In genomic region chr2:15875969-15876705, GRCh38 we compare ENCODE assay signal across 37 cellular contexts.
"Had no signal": no experiment of that assay in that cellular context is flagged by ENCODE, and none has a peak within 500 bp of the region (broad histone marks: within the 10 kb centered on the region; RNA-seq: fewer than 3 reads in every experiment).

No MANE protein-coding gene starts in this region.

- ATAC-seq: activated CD8-positive, alpha-beta T cell treated with anti-CD3 and anti-CD28 coated beads for 36 hours; activated naive CD4-positive, alpha-beta T cell treated with anti-CD3 and anti-CD28 coated beads, Interleukin-2, amount 50 U/mL, for 72 hours; activated T-cell treated with anti-CD3 and anti-CD28 coated beads, Interleukin-2, amount 50 U/mL, for 4 hours; activated T-cell treated with anti-CD3 and anti-CD28 coated beads, Interleukin-2, amount 50 U/mL, for 72 hours; activated T-helper 17 cell treated with anti-CD3 and anti-CD28 coated beads, Interleukin-2, amount 50 U/mL, for 72 hours; body of pancreas had no signal

- FAIRE-seq: astrocyte, TTC549 had no signal

- H3K36me3 ChIP-seq: adrenal gland, brain microvascular endothelial cell, breast epithelium had no signal

- H3K27me3 ChIP-seq: adrenal gland, body of pancreas, brain microvascular endothelial cell, breast epithelium had no signal

- H3K4me3 Mint-ChIP-seq: activated B cell treated with CpG ODN at 0.5 μM for 24 hours; activated CD4-positive, alpha-beta memory T cell treated with anti-CD3 and anti-CD28 coated beads for 36 hours; activated CD4-positive, alpha-beta T cell treated with anti-CD3 and anti-CD28 coated beads, Interleukin-2, amount 10 ng/mL, durations not matched to agents 24 days and 14 days; activated CD8-positive, alpha-beta T cell treated with anti-CD3 and anti-CD28 coated beads for 36 hours; activated naive CD4-positive, alpha-beta T cell treated with anti-CD3 and anti-CD28 coated beads for 36 hours; activated naive CD8-positive, alpha-beta T cell treated with anti-CD3 and anti-CD28 coated beads for 36 hours; activated T-cell treated with anti-CD3 and anti-CD28 coated beads, Interleukin-2, amount 50 U/mL, for 4 hours; activated T-cell treated with anti-CD3 and anti-CD28 coated beads, Interleukin-2, amount 50 U/mL, for 72 hours; activated T-helper 1 cell treated with anti-CD3 and anti-CD28 coated beads, Interleukin-12 subunit alpha, Interleukin-12 subunit beta, Interleukin-2, Interleukin-4 antibody, amounts not matched to agents 30 ng/mL and 10 ng/mL and 1 ng/mL, durations not matched to agents 14 hours and 24 hours and 36 hours; activated T-helper 17 cell treated with anti-CD3 and anti-CD28 coated beads, Interleukin-2, amount 50 U/mL, for 72 hours; T-helper 1 cell treated with Interleukin-12 subunit alpha and Interleukin-12 subunit beta and Interleukin-4 antibody, amounts not matched to agents 30 μg/mL and 1 μg/mL, for 36 hours; T-helper 2 cell treated with Interferon-gamma antibody and Interleukin-4, amounts not matched to agents 5 μg/mL and 100 μg/mL, for 36 hours had no signal

- H3K4me1 ChIP-seq: adrenal gland, body of pancreas, breast epithelium had no signal

- H3K27ac ChIP-seq: adrenal gland, body of pancreas, brain microvascular endothelial cell, breast epithelium, VCaP had no signal

- H3K27me3 Mint-ChIP-seq: activated B cell treated with CpG ODN at 0.5 μM for 24 hours; activated CD4-positive, alpha-beta memory T cell treated with anti-CD3 and anti-CD28 coated beads for 36 hours; activated CD4-positive, alpha-beta T cell treated with anti-CD3 and anti-CD28 coated beads, Interleukin-2, amount 10 ng/mL, durations not matched to agents 24 days and 14 days; activated T-helper 17 cell treated with anti-CD3 and anti-CD28 coated beads, Interleukin-2, amount 50 U/mL, for 72 hours had no signal

- H3K9me3 ChIP-seq: adrenal gland, body of pancreas, breast epithelium had no signal

- H3K9me3 Mint-ChIP-seq: activated naive CD4-positive, alpha-beta T cell treated with anti-CD3 and anti-CD28 coated beads for 36 hours; activated T-cell treated with anti-CD3 and anti-CD28 coated beads, Interleukin-2, amount 50 U/mL, for 4 hours; T-helper 2 cell treated with Interferon-gamma antibody and Interleukin-4, amounts not matched to agents 5 μg/mL and 100 μg/mL, for 36 hours had no signal

- H3K27ac Mint-ChIP-seq: activated B cell treated with CpG ODN at 0.5 μM for 24 hours; activated CD4-positive, alpha-beta memory T cell treated with anti-CD3 and anti-CD28 coated beads for 36 hours; activated CD4-positive, alpha-beta T cell treated with anti-CD3 and anti-CD28 coated beads, Interleukin-2, amount 10 ng/mL, durations not matched to agents 24 days and 14 days; activated CD8-positive, alpha-beta T cell treated with anti-CD3 and anti-CD28 coated beads for 36 hours; activated naive CD4-positive, alpha-beta T cell treated with anti-CD3 and anti-CD28 coated beads for 36 hours; activated naive CD4-positive, alpha-beta T cell treated with anti-CD3 and anti-CD28 coated beads, Interleukin-2, amount 50 U/mL, for 72 hours; activated naive CD8-positive, alpha-beta T cell treated with anti-CD3 and anti-CD28 coated beads for 36 hours; activated T-cell treated with anti-CD3 and anti-CD28 coated beads, Interleukin-2, amount 50 U/mL, for 72 hours; activated T-helper 1 cell treated with anti-CD3 and anti-CD28 coated beads, Interleukin-12 subunit alpha, Interleukin-12 subunit beta, Interleukin-2, Interleukin-4 antibody, amounts not matched to agents 30 ng/mL and 10 ng/mL and 1 ng/mL, durations not matched to agents 14 hours and 24 hours and 36 hours; activated T-helper 17 cell treated with anti-CD3 and anti-CD28 coated beads, Interleukin-2, amount 50 U/mL, for 72 hours; T-helper 1 cell treated with Interleukin-12 subunit alpha and Interleukin-12 subunit beta and Interleukin-4 antibody, amounts not matched to agents 30 μg/mL and 1 μg/mL, for 36 hours; T-helper 2 cell treated with Interferon-gamma antibody and Interleukin-4, amounts not matched to agents 5 μg/mL and 100 μg/mL, for 36 hours had no signal

- DNase-seq: activated B cell treated with CpG ODN at 0.5 μM for 24 hours; activated CD4-positive, alpha-beta memory T cell treated with anti-CD3 and anti-CD28 coated beads for 36 hours; activated CD4-positive, alpha-beta T cell treated with anti-CD3 and anti-CD28 coated beads for 4 hours; activated CD4-positive, alpha-beta T cell treated with anti-CD3 and anti-CD28 coated beads, Interleukin-2, amount 10 ng/mL, durations not matched to agents 24 days and 14 days; activated CD4-positive, alpha-beta T cell treated with anti-CD3 and anti-CD28 coated beads, Interleukin-2, amount 50 U/mL, for 1 hour; activated CD4-positive, alpha-beta T cell treated with anti-CD3 and anti-CD28 coated beads, Interleukin-2, amount 50 U/mL, for 4 hours; activated CD4-positive, CD25-positive, alpha-beta regulatory T cell treated with anti-CD3 and anti-CD28 coated beads, Interleukin-2, amount 50 U/mL, for 72 hours; activated CD8-positive, alpha-beta memory T cell treated with anti-CD3 and anti-CD28 coated beads, Interleukin-2, amount 50 U/mL, for 4 hours; activated CD8-positive, alpha-beta T cell treated with anti-CD3 and anti-CD28 coated beads for 36 hours; activated effector memory CD4-positive, alpha-beta T cell treated with anti-CD3 and anti-CD28 coated beads, Interleukin-2, amount 50 U/mL, for 16 hours; activated gamma-delta T cell treated with Interleukin-2 at 50 U/mL for 16 hours; activated naive CD4-positive, alpha-beta T cell; activated naive CD4-positive, alpha-beta T cell treated with anti-CD3 and anti-CD28 coated beads for 36 hours; activated naive CD4-positive, alpha-beta T cell treated with anti-CD3 and anti-CD28 coated beads, Interleukin-2, amount 50 U/mL, for 16 hours; activated naive CD8-positive, alpha-beta T cell treated with anti-CD3 and anti-CD28 coated beads for 36 hours; activated T-cell treated with anti-CD3 and anti-CD28 coated beads for 4 hours; activated T-cell treated with anti-CD3 and anti-CD28 coated beads, Interleukin-2, amount 50 U/mL, for 1 hour; activated T-cell treated with anti-CD3 and anti-CD28 coated beads, Interleukin-2, amount 50 U/mL, for 4 hours; activated T-cell treated with anti-CD3 and anti-CD28 coated beads, Interleukin-2, amount 50 U/mL, for 72 hours; adrenal gland; amniotic stem cell; aorta; body of pancreas; brain microvascular endothelial cell; central memory CD4-positive, alpha-beta T cell; T-helper 1 cell; T-helper 2 cell; T-helper 9 cell had no signal

- H3K36me3 Mint-ChIP-seq: activated CD4-positive, alpha-beta memory T cell treated with anti-CD3 and anti-CD28 coated beads for 36 hours; activated naive CD4-positive, alpha-beta T cell treated with anti-CD3 and anti-CD28 coated beads, Interleukin-2, amount 50 U/mL, for 72 hours; activated naive CD8-positive, alpha-beta T cell treated with anti-CD3 and anti-CD28 coated beads for 36 hours had no signal

- H3K4me3 ChIP-seq: adrenal gland, body of pancreas, breast epithelium had no signal

- H3K4me1 Mint-ChIP-seq: activated B cell treated with CpG ODN at 0.5 μM for 24 hours; activated CD4-positive, alpha-beta T cell treated with anti-CD3 and anti-CD28 coated beads, Interleukin-2, amount 10 ng/mL, durations not matched to agents 24 days and 14 days; activated naive CD8-positive, alpha-beta T cell treated with anti-CD3 and anti-CD28 coated beads for 36 hours; activated T-helper 17 cell treated with anti-CD3 and anti-CD28 coated beads, Interleukin-2, amount 50 U/mL, for 72 hours had no signal
